In genomic region chr7:17669204-17669603, GRCh38 we compare ENCODE assay signal across 1 cellular context.
TF ChIP-seq lines count a peak whose summit lies in the region.

No MANE protein-coding gene starts in this region.

TF ChIP-seq in GM23338, 12 proteins besides CTCF, POLR2A, EP300 and RAD21:
- no peak for TF ChIP-seq REST (IDR thresholded peaks at IDR 0.05; ENCODE audit: unreplicated experiment)
- TF ChIP-seq POLR2AphosphoS5 (IDR thresholded peaks at IDR 0.05; ENCODE audit: low read depth), result no peak
- no peak for TF ChIP-seq JUNB (IDR thresholded peaks at IDR 0.05; ENCODE audit: unreplicated experiment)
